ENCODE assay signal across 19 cellular contexts in the genomic region with DNA sequence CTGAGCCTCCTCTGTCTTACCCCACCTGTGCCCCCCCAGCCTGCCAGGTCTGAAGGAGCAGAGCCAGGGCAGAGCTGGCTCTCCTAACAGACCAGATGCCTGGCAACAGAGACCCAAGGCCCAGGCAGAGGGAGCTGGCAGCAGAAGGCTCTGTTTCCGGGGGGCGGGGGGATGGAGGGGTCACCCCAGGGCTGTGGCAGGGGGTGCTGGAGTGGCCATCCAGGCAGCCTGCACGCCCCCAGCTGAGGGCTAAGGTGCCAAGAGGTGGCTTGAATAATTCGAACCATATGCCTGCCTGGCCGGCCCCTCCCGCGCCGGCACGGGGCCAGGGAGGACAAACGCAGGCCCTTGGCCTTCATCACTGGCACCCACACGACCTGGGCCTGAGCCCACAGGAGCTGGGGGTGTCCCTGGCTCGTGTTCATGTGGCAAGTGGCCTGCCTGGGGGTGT. TPM values are rescaled to one million over a fixed set of nuclear protein-coding genes. Genes with fewer than 3 reads are reported as not detected.
"Had no signal": no experiment of that assay in that cellular context is flagged by ENCODE, and none has a peak within 500 bp of the region (broad histone marks: within the 10 kb centered on the region; RNA-seq: fewer than 3 reads in every experiment).

No MANE protein-coding gene starts in this region.

- ATAC-seq: effector memory CD8-positive, alpha-beta T cell; foreskin keratinocyte; stimulated activated naive B cell treated with anti-CD40 and anti-IgM and Interleukin-4, amounts not matched to agents 10 μg/mL and 1 μg/mL and 100 μg/mL, for 72 hours had no signal

- DNase-seq: activated CD4-positive, alpha-beta memory T cell treated with anti-CD3 and anti-CD28 coated beads for 36 hours; activated CD4-positive, alpha-beta T cell treated with anti-CD3 and anti-CD28 coated beads for 1 hour; activated gamma-delta T cell; activated naive CD8-positive, alpha-beta T cell treated with anti-CD3 and anti-CD28 coated beads for 36 hours; activated T-cell treated with anti-CD3 and anti-CD28 coated beads, Interleukin-2, amount 50 U/mL, for 48 hours; aorta; cortex of kidney; effector memory CD8-positive, alpha-beta T cell; foreskin keratinocyte; left ventricle myocardium inferior; mesenchymal stem cell; ovary; stimulated activated CD4-positive, alpha-beta T cell treated with anti-CD3 and anti-CD28 coated beads, Interleukin-2, amount 100 ng/mL, for 24 hours; stimulated activated naive B cell treated with anti-CD40 and anti-IgM and Interleukin-4, amounts not matched to agents 10 μg/mL and 1 μg/mL and 100 μg/mL, for 72 hours; T-helper 9 cell had no signal

- H3K27me3 ChIP-seq: ovary, sigmoid colon had no signal

- H3K27me3 Mint-ChIP-seq: activated CD4-positive, alpha-beta memory T cell treated with anti-CD3 and anti-CD28 coated beads for 36 hours had no signal

- H3K4me1 Mint-ChIP-seq: activated naive CD8-positive, alpha-beta T cell treated with anti-CD3 and anti-CD28 coated beads for 36 hours had no signal

- H3K4me3 Mint-ChIP-seq: activated CD4-positive, alpha-beta memory T cell treated with anti-CD3 and anti-CD28 coated beads for 36 hours; activated naive CD8-positive, alpha-beta T cell treated with anti-CD3 and anti-CD28 coated beads for 36 hours; effector memory CD8-positive, alpha-beta T cell; stimulated activated naive B cell treated with anti-CD40 and anti-IgM and Interleukin-4, amounts not matched to agents 10 μg/mL and 1 μg/mL and 100 μg/mL, for 72 hours had no signal

- H3K4me1 ChIP-seq: foreskin keratinocyte, sigmoid colon had no signal

- H3K4me3 ChIP-seq: left ventricle myocardium inferior, ovary, sigmoid colon had no signal

- H3K27ac ChIP-seq: foreskin keratinocyte, left ventricle myocardium inferior, ovary had no signal

- H3K9me3 ChIP-seq: left ventricle myocardium inferior, ovary, sigmoid colon had no signal

- H3K27ac Mint-ChIP-seq: activated CD4-positive, alpha-beta memory T cell treated with anti-CD3 and anti-CD28 coated beads for 36 hours; activated naive CD8-positive, alpha-beta T cell treated with anti-CD3 and anti-CD28 coated beads for 36 hours; effector memory CD8-positive, alpha-beta T cell; stimulated activated naive B cell treated with anti-CD40 and anti-IgM and Interleukin-4, amounts not matched to agents 10 μg/mL and 1 μg/mL and 100 μg/mL, for 72 hours had no signal

- H3K36me3 Mint-ChIP-seq: activated CD4-positive, alpha-beta memory T cell treated with anti-CD3 and anti-CD28 coated beads for 36 hours; activated naive CD8-positive, alpha-beta T cell treated with anti-CD3 and anti-CD28 coated beads for 36 hours; stimulated activated naive B cell treated with anti-CD40 and anti-IgM and Interleukin-4, amounts not matched to agents 10 μg/mL and 1 μg/mL and 100 μg/mL, for 72 hours had no signal

- H3K36me3 ChIP-seq: left ventricle myocardium inferior, ovary, sigmoid colon had no signal

- H3K9me3 Mint-ChIP-seq: activated CD4-positive, alpha-beta memory T cell treated with anti-CD3 and anti-CD28 coated beads for 36 hours; activated naive CD8-positive, alpha-beta T cell treated with anti-CD3 and anti-CD28 coated beads for 36 hours; effector memory CD8-positive, alpha-beta T cell; stimulated activated naive B cell treated with anti-CD40 and anti-IgM and Interleukin-4, amounts not matched to agents 10 μg/mL and 1 μg/mL and 100 μg/mL, for 72 hours had no signal

RNA-seq across cellular contexts. Expression of a gene that starts 47.6 kb away (rescaled TPM):
- total RNA-seq: activated CD4-positive, alpha-beta memory T cell treated with anti-CD3 and anti-CD28 coated beads for 36 hours; activated naive CD8-positive, alpha-beta T cell treated with anti-CD3 and anti-CD28 coated beads for 36 hours; aorta; bronchial epithelial cell; foreskin keratinocyte; left ventricle myocardium inferior; ureter had no signal
- polyA plus RNA-seq: foreskin keratinocyte, neural cell had no signal
